24 cellular contexts compared by ENCODE assay signal in the genomic region with DNA sequence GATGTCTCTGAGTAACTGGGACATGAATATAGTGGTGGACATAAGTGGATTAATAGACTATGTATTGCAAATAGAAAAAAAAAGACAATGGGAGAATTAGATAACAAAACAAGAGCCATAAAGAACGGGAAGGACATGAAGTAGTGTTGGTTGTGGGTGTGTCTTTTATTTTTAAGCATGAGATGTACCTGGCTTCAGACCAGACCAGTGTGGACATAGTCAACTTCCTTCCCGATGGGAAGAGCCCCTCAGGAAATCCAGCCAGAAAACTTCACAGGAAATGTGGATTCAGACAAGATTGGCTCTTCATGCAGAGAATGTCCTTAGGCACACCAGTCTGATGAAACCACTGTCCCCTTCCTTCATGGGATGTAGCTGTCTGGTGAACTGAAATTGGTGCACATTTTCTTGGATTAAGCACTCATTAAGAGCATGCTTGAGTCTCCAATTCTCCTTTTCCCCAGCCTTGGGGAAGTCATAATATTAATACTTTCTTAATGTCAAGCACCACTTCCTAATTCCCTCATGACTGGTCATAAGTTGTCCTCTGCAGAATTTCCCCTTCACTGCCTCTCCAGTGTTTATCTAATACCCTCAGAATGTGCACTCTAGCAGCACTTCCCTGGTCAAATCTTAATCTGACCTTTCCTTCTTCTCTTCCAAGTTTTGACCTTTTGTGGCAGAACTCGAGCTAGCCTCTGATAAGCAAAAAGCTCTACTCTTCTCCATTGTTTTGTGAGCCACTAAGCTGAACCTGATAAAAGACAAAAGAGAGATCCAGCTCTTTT.
"Had no signal": no experiment of that assay in that cellular context is flagged by ENCODE, and none has a peak within 500 bp of the region (broad histone marks: within the 10 kb centered on the region; RNA-seq: fewer than 3 reads in every experiment).

No MANE protein-coding gene starts in this region.

- H3K4me3 Mint-ChIP-seq: activated B cell treated with CpG ODN at 0.5 μM for 24 hours; activated CD4-positive, alpha-beta T cell treated with anti-CD3 and anti-CD28 coated beads for 36 hours; activated naive CD8-positive, alpha-beta T cell treated with anti-CD3 and anti-CD28 coated beads for 36 hours; effector memory CD8-positive, alpha-beta T cell; neural crest cell; type B pancreatic cell had no signal

- H3K4me1 Mint-ChIP-seq: activated B cell treated with CpG ODN at 0.5 μM for 24 hours; activated CD4-positive, alpha-beta T cell treated with anti-CD3 and anti-CD28 coated beads for 36 hours; activated naive CD8-positive, alpha-beta T cell treated with anti-CD3 and anti-CD28 coated beads for 36 hours; naive B cell; neural crest cell had no signal

- ATAC-seq: activated CD4-positive, alpha-beta T cell treated with anti-CD3 and anti-CD28 coated beads for 36 hours; effector memory CD8-positive, alpha-beta T cell; SK-N-SH treated with all-trans-retinoic acid at 6 μM for 48 hours had no signal

- DNase-seq: activated B cell treated with CpG ODN at 0.5 μM for 24 hours; activated CD4-positive, alpha-beta T cell treated with anti-CD3 and anti-CD28 coated beads for 36 hours; activated CD4-positive, alpha-beta T cell treated with anti-CD3 and anti-CD28 coated beads, Interleukin-2, amount 50 U/mL, for 4 hours; activated CD8-positive, alpha-beta memory T cell treated with anti-CD3 and anti-CD28 coated beads, Interleukin-2, amount 50 U/mL, for 48 hours; activated naive CD4-positive, alpha-beta T cell treated with Interleukin-2 at 50 U/mL for 16 hours; activated naive CD8-positive, alpha-beta T cell treated with anti-CD3 and anti-CD28 coated beads for 36 hours; activated T-cell treated with anti-CD3 and anti-CD28 coated beads, Interleukin-2, amount 50 U/mL, for 48 hours; colonic mucosa; dorsolateral prefrontal cortex; effector memory CD8-positive, alpha-beta T cell; islet precursor cell; naive B cell; occipital lobe; posterior cingulate gyrus; retina; stimulated activated CD4-positive, alpha-beta T cell treated with anti-CD3 and anti-CD28 coated beads, Interleukin-4, amount 100 ng/mL, for 1 hour; stimulated activated naive CD4-positive, alpha-beta T cell; testis had no signal

- H3K36me3 ChIP-seq: breast epithelium, colonic mucosa, esophagus muscularis mucosa, gastrocnemius medialis had no signal

- H3K27ac ChIP-seq: breast epithelium, colonic mucosa, dorsolateral prefrontal cortex, esophagus muscularis mucosa, gastrocnemius medialis, testis had no signal

- H3K27me3 ChIP-seq: breast epithelium, colonic mucosa, esophagus muscularis mucosa, gastrocnemius medialis, testis had no signal

- H3K4me1 ChIP-seq: breast epithelium, colonic mucosa, esophagus muscularis mucosa, gastrocnemius medialis had no signal

- H3K9me3 Mint-ChIP-seq: activated B cell treated with CpG ODN at 0.5 μM for 24 hours; activated naive CD8-positive, alpha-beta T cell treated with anti-CD3 and anti-CD28 coated beads for 36 hours; effector memory CD8-positive, alpha-beta T cell; neural crest cell; type B pancreatic cell had no signal

- H3K27me3 Mint-ChIP-seq: naive B cell had no signal

- H3K9me3 ChIP-seq: breast epithelium, colonic mucosa, esophagus muscularis mucosa, gastrocnemius medialis, testis had no signal

- H3K4me3 ChIP-seq: breast epithelium, colonic mucosa, dorsolateral prefrontal cortex, esophagus muscularis mucosa, gastrocnemius medialis, testis had no signal

- H3K36me3 Mint-ChIP-seq: activated naive CD8-positive, alpha-beta T cell treated with anti-CD3 and anti-CD28 coated beads for 36 hours; naive B cell; type B pancreatic cell had no signal

- H3K27ac Mint-ChIP-seq: activated B cell treated with CpG ODN at 0.5 μM for 24 hours; activated CD4-positive, alpha-beta T cell treated with anti-CD3 and anti-CD28 coated beads for 36 hours; activated naive CD8-positive, alpha-beta T cell treated with anti-CD3 and anti-CD28 coated beads for 36 hours; effector memory CD8-positive, alpha-beta T cell; naive B cell; type B pancreatic cell had no signal
